Comparison of ENCODE assay signal across 25 cellular contexts in the genomic region with DNA sequence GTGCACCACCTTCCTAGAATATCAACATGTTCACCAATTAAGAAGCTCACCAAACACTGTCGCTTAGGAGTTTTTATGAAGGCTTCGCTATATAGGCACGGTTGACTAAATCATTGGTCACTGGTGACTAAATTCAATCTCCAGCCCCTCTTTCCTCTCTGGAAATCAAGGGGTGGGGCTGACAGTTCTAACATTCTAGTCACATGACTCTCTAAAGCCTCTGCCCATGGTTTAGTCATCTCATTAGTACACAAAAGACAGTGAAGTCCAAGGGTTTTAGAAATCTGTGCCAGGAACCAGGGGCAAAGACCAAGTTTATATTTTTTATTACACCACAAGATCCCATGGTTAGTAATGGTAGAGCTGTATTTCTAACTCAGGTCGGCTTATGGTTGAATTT.
"Had no signal": no experiment of that assay in that cellular context is flagged by ENCODE, and none has a peak within 500 bp of the region (broad histone marks: within the 10 kb centered on the region; RNA-seq: fewer than 3 reads in every experiment).

No MANE protein-coding gene starts in this region.

- DNase-seq: activated CD4-positive, alpha-beta memory T cell treated with anti-CD3 and anti-CD28 coated beads, Interleukin-2, amount 10 ng/mL, durations not matched to agents 7 days and 5 days; activated CD4-positive, alpha-beta T cell treated with anti-CD3 and anti-CD28 coated beads for 48 hours; activated CD4-positive, CD25-positive, alpha-beta regulatory T cell; activated CD8-positive, alpha-beta memory T cell treated with anti-CD3 and anti-CD28 coated beads, Interleukin-2, amount 10 ng/mL, durations not matched to agents 7 days and 5 days; activated naive CD4-positive, alpha-beta T cell; anterior cingulate cortex; brain microvascular endothelial cell; cerebellar nuclear complex; cortex of kidney; effector CD4-positive, alpha-beta T cell; foreskin fibroblast; hippocampal formation; lower lobe of right lung; occipital lobe; stimulated activated CD4-positive, alpha-beta T cell treated with anti-CD3 and anti-CD28 coated beads, Interleukin-12 subunit alpha, Interleukin-12 subunit beta, amount 100 ng/mL, for 4 hours; stimulated activated CD4-positive, alpha-beta T cell treated with anti-CD3 and anti-CD28 coated beads, Interleukin-1b, Interleukin-23, amount 100 ng/mL, for 48 hours; stimulated activated naive CD8-positive, alpha-beta T cell treated with anti-CD3 and anti-CD28 coated beads, Interleukin-15, Interleukin-2, amounts not matched to agents 100 U/mL and 50 U/mL, for 24 hours; substantia nigra; SW 1271; tibial artery; uterus had no signal

- H3K9me3 Mint-ChIP-seq: activated T-helper 17 cell treated with anti-CD3 and anti-CD28 coated beads, Interleukin-2, amount 50 U/mL, for 72 hours; nephron had no signal

- H3K4me1 Mint-ChIP-seq: activated CD4-positive, alpha-beta memory T cell treated with anti-CD3 and anti-CD28 coated beads, Interleukin-2, amount 10 ng/mL, durations not matched to agents 7 days and 5 days; activated CD8-positive, alpha-beta memory T cell treated with anti-CD3 and anti-CD28 coated beads, Interleukin-2, amount 10 ng/mL, durations not matched to agents 7 days and 5 days; activated T-helper 17 cell treated with anti-CD3 and anti-CD28 coated beads, Interleukin-2, amount 50 U/mL, for 72 hours; mesothelial cell of epicardium had no signal

- H3K4me3 ChIP-seq: lower lobe of right lung, right atrium auricular region, tibial artery, uterus had no signal

- H3K27ac Mint-ChIP-seq: activated CD4-positive, alpha-beta memory T cell treated with anti-CD3 and anti-CD28 coated beads, Interleukin-2, amount 10 ng/mL, durations not matched to agents 7 days and 5 days; activated CD8-positive, alpha-beta memory T cell treated with anti-CD3 and anti-CD28 coated beads, Interleukin-2, amount 10 ng/mL, durations not matched to agents 7 days and 5 days; activated T-helper 17 cell treated with anti-CD3 and anti-CD28 coated beads, Interleukin-2, amount 50 U/mL, for 72 hours; mesothelial cell of epicardium; nephron had no signal

- ATAC-seq: activated CD8-positive, alpha-beta memory T cell treated with anti-CD3 and anti-CD28 coated beads, Interleukin-2, amount 10 ng/mL, durations not matched to agents 7 days and 5 days; activated T-helper 17 cell treated with anti-CD3 and anti-CD28 coated beads, Interleukin-2, amount 50 U/mL, for 72 hours; lower lobe of right lung; stimulated activated naive CD8-positive, alpha-beta T cell treated with anti-CD3 and anti-CD28 coated beads, Interleukin-15, Interleukin-2, amounts not matched to agents 100 U/mL and 50 U/mL, for 24 hours had no signal

- H3K4me3 Mint-ChIP-seq: activated CD4-positive, alpha-beta memory T cell treated with anti-CD3 and anti-CD28 coated beads, Interleukin-2, amount 10 ng/mL, durations not matched to agents 7 days and 5 days; activated CD8-positive, alpha-beta memory T cell treated with anti-CD3 and anti-CD28 coated beads, Interleukin-2, amount 10 ng/mL, durations not matched to agents 7 days and 5 days; activated T-helper 17 cell treated with anti-CD3 and anti-CD28 coated beads, Interleukin-2, amount 50 U/mL, for 72 hours; mesothelial cell of epicardium; nephron had no signal

- H3K27me3 Mint-ChIP-seq: activated CD4-positive, alpha-beta memory T cell treated with anti-CD3 and anti-CD28 coated beads, Interleukin-2, amount 10 ng/mL, durations not matched to agents 7 days and 5 days; activated CD8-positive, alpha-beta memory T cell treated with anti-CD3 and anti-CD28 coated beads, Interleukin-2, amount 10 ng/mL, durations not matched to agents 7 days and 5 days; activated T-helper 17 cell treated with anti-CD3 and anti-CD28 coated beads, Interleukin-2, amount 50 U/mL, for 72 hours had no signal

- H3K36me3 Mint-ChIP-seq: activated CD8-positive, alpha-beta memory T cell treated with anti-CD3 and anti-CD28 coated beads, Interleukin-2, amount 10 ng/mL, durations not matched to agents 7 days and 5 days; mesothelial cell of epicardium had no signal
